9 cellular contexts compared by ENCODE assay signal in the genomic region with DNA sequence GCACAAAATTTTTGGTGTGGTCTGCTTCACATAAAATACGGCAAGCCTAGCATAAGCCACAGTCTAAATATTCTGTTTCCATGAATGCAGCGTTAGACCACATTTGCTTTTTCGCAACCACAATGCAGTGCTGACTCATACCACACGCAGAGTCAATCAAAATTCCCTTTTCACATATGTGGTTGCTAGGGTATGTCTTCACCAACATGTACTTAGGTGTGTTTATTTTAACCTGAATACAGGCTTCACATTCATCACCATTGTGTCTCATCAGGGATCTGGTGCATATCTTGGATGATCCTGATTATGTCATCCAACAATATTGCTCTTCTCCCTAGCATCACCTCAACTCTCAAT.
A peak's percentile ranks its signal among the peaks of the same experiment; 100 is the strongest.
DNase-seq lines count a peak whose midpoint lies in the region; ATAC-seq and TF ChIP-seq lines count a peak whose summit lies in the region.
"Had no signal": no experiment of that assay in that cellular context is flagged by ENCODE, and none has a peak within 500 bp of the region (broad histone marks: within the 10 kb centered on the region; RNA-seq: fewer than 3 reads in every experiment).

No MANE protein-coding gene starts in this region.

- H3K4me1 Mint-ChIP-seq in T-helper 2 cell treated with Interferon-gamma antibody and Interleukin-4, amounts not matched to agents 5 μg/mL and 100 μg/mL, for 36 hours (ENCODE audit: low read depth) = peaks cover 45% of the 10 kb centered on the region
- peaks cover 16% of the 10 kb centered on the region for H3K4me1 Mint-ChIP-seq in Caco-2 (ENCODE audit: low read depth, unreplicated experiment)

- no peak overlapping the region for H3K27ac ChIP-seq in BLaER1 treated with 17β-estradiol and CSF1 and Interleukin-3, amounts not matched to agents 10 nM and 100 nM

- no peak for TF ChIP-seq CTCF in Caco-2 (IDR thresholded peaks at IDR 0.05; ENCODE audit: insufficient read depth in 1 of 2, low read depth in 1 of 2, low read length in 1 of 2, severe bottlenecking in 1 of 2, unreplicated experiment in 1 of 2)

- H3K27ac Mint-ChIP-seq in T-helper 2 cell treated with Interferon-gamma antibody and Interleukin-4, amounts not matched to agents 5 μg/mL and 100 μg/mL, for 36 hours = peak overlapping the region; percentile 19
- no peak overlapping the region for H3K27ac Mint-ChIP-seq in Caco-2 (ENCODE audit: unreplicated experiment)
- H3K27ac Mint-ChIP-seq: memory B cell had no signal

- no peaks in the 10 kb centered on the region for H3K9me3 ChIP-seq in BLaER1 treated with 17β-estradiol and CSF1 and Interleukin-3, amounts not matched to agents 10 nM and 100 nM (replicated peaks in 1 of 11)
- no peaks in the 10 kb centered on the region for H3K9me3 ChIP-seq in Caco-2

- peaks cover 0 to 60% (median 0%) of the 10 kb centered on the region in 11 experiments; a peak in 4 of 22 replicates for H3K27me3 ChIP-seq in BLaER1 treated with 17β-estradiol and CSF1 and Interleukin-3, amounts not matched to agents 10 nM and 100 nM
- no peaks in the 10 kb centered on the region for H3K27me3 ChIP-seq in Caco-2 (replicated peaks; ENCODE audit: control insufficient read depth, insufficient read depth, low read length)

- peaks cover 51% of the 10 kb centered on the region for H3K27me3 Mint-ChIP-seq in T-helper 2 cell treated with Interferon-gamma antibody and Interleukin-4, amounts not matched to agents 5 μg/mL and 100 μg/mL, for 36 hours (ENCODE audit: low read depth)
- H3K27me3 Mint-ChIP-seq in Caco-2 (ENCODE audit: insufficient read depth, unreplicated experiment) = no peaks in the 10 kb centered on the region

- H3K4me3 ChIP-seq in BLaER1 treated with 17β-estradiol and CSF1 and Interleukin-3, amounts not matched to agents 10 nM and 100 nM = no peak overlapping the region
- no peak overlapping the region for H3K4me3 ChIP-seq in Caco-2 (ENCODE audit: low read depth, low read length)

- H3K36me3 Mint-ChIP-seq in T-helper 2 cell treated with Interferon-gamma antibody and Interleukin-4, amounts not matched to agents 5 μg/mL and 100 μg/mL, for 36 hours (ENCODE audit: low read depth) = no peaks in the 10 kb centered on the region
- no peaks in the 10 kb centered on the region for H3K36me3 Mint-ChIP-seq in Caco-2 (ENCODE audit: insufficient read depth, unreplicated experiment)
- H3K36me3 Mint-ChIP-seq: memory B cell had no signal

- no peak overlapping the region for H3K9ac ChIP-seq in BLaER1 treated with 17β-estradiol and CSF1 and Interleukin-3, amounts not matched to agents 10 nM and 100 nM

- ATAC-seq in GM19351 (IDR thresholded peaks at IDR 0.05; ENCODE audit: unreplicated experiment) = peak; percentile 71

- no TSS peak for BruUV-seq in Caco-2 (replicated peaks; lab: Mats Ljungman, UMichigan)

- H3K4me1 ChIP-seq in BLaER1 treated with 17β-estradiol and CSF1 and Interleukin-3, amounts not matched to agents 10 nM and 100 nM = peaks cover 0 to 15% (median 11%) of the 10 kb centered on the region in 10 experiments; a peak in 15 of 20 replicates
- H3K4me1 ChIP-seq in Caco-2 = peaks cover 28% of the 10 kb centered on the region

- DNase-seq in HS-5 (ENCODE audit: low read depth) (peak; percentile 98), glomerular visceral epithelial cell (ENCODE audit: extremely low spot score) (peak; percentile 85), iPS-NIHi11 (ENCODE audit: low spot score) (no peak), Caco-2 (no peak)
- peak; percentile 74 for DNase-seq in T-helper 2 cell treated with Interferon-gamma antibody and Interleukin-4, amounts not matched to agents 5 μg/mL and 100 μg/mL, for 36 hours (ENCODE audit: low spot score)
- DNase-seq in activated effector memory CD4-positive, alpha-beta T cell treated with Interleukin-2 at 50 U/mL for 16 hours = no peak

- no peaks in the 10 kb centered on the region for H3K9me3 Mint-ChIP-seq in T-helper 2 cell treated with Interferon-gamma antibody and Interleukin-4, amounts not matched to agents 5 μg/mL and 100 μg/mL, for 36 hours
- no peaks in the 10 kb centered on the region for H3K9me3 Mint-ChIP-seq in Caco-2 (ENCODE audit: unreplicated experiment)
- H3K9me3 Mint-ChIP-seq: memory B cell had no signal

- peak overlapping the region in 10 of 11 experiments; percentile 12 to 62 (median 46); a peak in 16 of 22 replicates for H3K4me2 ChIP-seq in BLaER1 treated with 17β-estradiol and CSF1 and Interleukin-3, amounts not matched to agents 10 nM and 100 nM

- no peaks in the 10 kb centered on the region for H3K36me3 ChIP-seq in BLaER1 treated with 17β-estradiol and CSF1 and Interleukin-3, amounts not matched to agents 10 nM and 100 nM
- no peaks in the 10 kb centered on the region for H3K36me3 ChIP-seq in Caco-2 (ENCODE audit: control insufficient read depth, insufficient read depth, low read length)

- CTCF ChIA-PET in Caco-2 (lab: Charles Lee) = no interaction called here

- H3K4me3 Mint-ChIP-seq in T-helper 2 cell treated with Interferon-gamma antibody and Interleukin-4, amounts not matched to agents 5 μg/mL and 100 μg/mL, for 36 hours = peak overlapping the region; percentile 45
- no peak overlapping the region for H3K4me3 Mint-ChIP-seq in Caco-2 (ENCODE audit: unreplicated experiment)
- H3K4me3 Mint-ChIP-seq: memory B cell had no signal

- 0 out of 22 replicates have a peak, but pooled peaks cover 0 to 5% (median 0%) of the 10 kb centered on the region in 11 experiments for H4K20me1 ChIP-seq in BLaER1 treated with 17β-estradiol and CSF1 and Interleukin-3, amounts not matched to agents 10 nM and 100 nM

- POLR2A ChIA-PET in Caco-2 (lab: Charles Lee) = no interaction called here

- intact Hi-C loops in Caco-2 (cut with micrococcal nuclease; ENCODE audit: unreplicated experiment) = no loop called here

Comparison
In these comparisons a context has a peak if more than half of its experiments do, and no peak if none do; other contexts are left out.
1. DNase-seq: peak in HS-5 (single experiment), T-helper 2 cell treated with Interferon-gamma antibody and Interleukin-4, amounts not matched to agents 5 μg/mL and 100 μg/mL, for 36 hours (single experiment) and glomerular visceral epithelial cell (single experiment); none in iPS-NIHi11 (single experiment), Caco-2 (0 of 2) and activated effector memory CD4-positive, alpha-beta T cell treated with Interleukin-2 at 50 U/mL for 16 hours (single experiment).